15 cellular contexts compared by ENCODE assay signal in genomic region chr2:108633379-108633778, GRCh38.
DNase-seq lines count a peak whose midpoint lies in the region; ATAC-seq and TF ChIP-seq lines count a peak whose summit lies in the region.
"Had no signal": no experiment of that assay in that cellular context is flagged by ENCODE, and none has a peak within 500 bp of the region (broad histone marks: within the 10 kb centered on the region; RNA-seq: fewer than 3 reads in every experiment).

No MANE protein-coding gene starts in this region.

- H3K27ac Mint-ChIP-seq in activated naive CD4-positive, alpha-beta T cell treated with anti-CD3 and anti-CD28 coated beads, Interleukin-2, amount 50 U/mL, for 24 hours, result peak overlapping the region; percentile 14
- H3K27ac Mint-ChIP-seq in activated naive CD4-positive, alpha-beta T cell treated with anti-CD3 and anti-CD28 coated beads for 36 hours, result no peak overlapping the region
- H3K27ac Mint-ChIP-seq in WTC11, result no peak overlapping the region

- POLR2A ChIA-PET in OCI-LY7 (lab: Charles Lee) (interaction anchor here (0.8 to 19.3 kb wide), 6 partner anchors 9 to 27 kb away, joined by 3 to 356 read pairs (median 10); no protein-coding TSS in a partner anchor), WTC11 (lab: Charles Lee) (no interaction called here)

- no peak overlapping the region for H3K4me3 ChIP-seq in OCI-LY7 (ENCODE audit: low read depth, low read length, poor library complexity, severe bottlenecking)
- H3K4me3 ChIP-seq in hepatocyte, result no peak overlapping the region
- no peak overlapping the region for H3K4me3 ChIP-seq in upper lobe of right lung
- no peak overlapping the region for H3K4me3 ChIP-seq in left ventricle myocardium inferior

- H2AFZ ChIP-seq in OCI-LY7 (ENCODE audit: low read length), result no peak overlapping the region
- no peak overlapping the region for H2AFZ ChIP-seq in hepatocyte

- H3K36me3 Mint-ChIP-seq in activated naive CD4-positive, alpha-beta T cell treated with anti-CD3 and anti-CD28 coated beads, Interleukin-2, amount 50 U/mL, for 24 hours, result peaks cover 1% of the 10 kb centered on the region
- no peaks in the 10 kb centered on the region for H3K36me3 Mint-ChIP-seq in activated naive CD4-positive, alpha-beta T cell treated with anti-CD3 and anti-CD28 coated beads for 36 hours (ENCODE audit: low read depth)
- no peaks in the 10 kb centered on the region for H3K36me3 Mint-ChIP-seq in WTC11

- H3K27ac ChIP-seq in OCI-LY7 (ENCODE audit: low read depth, low read length, poor library complexity, severe bottlenecking) (no peak overlapping the region), hepatocyte (peak overlapping the region; percentile 74), upper lobe of right lung (peak overlapping the region; percentile 74), left ventricle myocardium inferior (replicated peaks) (no peak overlapping the region)

- H3K9me3 ChIP-seq in OCI-LY7 (ENCODE audit: low read length) (no peaks in the 10 kb centered on the region), hepatocyte (ENCODE audit: low read depth) (no peaks in the 10 kb centered on the region), upper lobe of right lung (no peaks in the 10 kb centered on the region), left ventricle myocardium inferior (replicated peaks) (no peaks in the 10 kb centered on the region)

- H3K4me2 ChIP-seq in OCI-LY7 (ENCODE audit: low read length) (peak overlapping the region; percentile 65), hepatocyte (peak overlapping the region; percentile 59)

- intact Hi-C loops in activated naive CD4-positive, alpha-beta T cell treated with anti-CD3 and anti-CD28 coated beads for 36 hours (cut with micrococcal nuclease), result no loop called here
- intact Hi-C loops in OCI-LY7 (cut with micrococcal nuclease; ENCODE audit: unreplicated experiment) (no loop called here), upper lobe of right lung (cut with DNase I) (no loop called here), left ventricle myocardium inferior (cut with micrococcal nuclease) (no loop called here)

- no peak for TF ChIP-seq CTCF in OCI-LY7 (conservative IDR thresholded peaks at IDR 0.05; ENCODE audit: low read length)
- no peak for TF ChIP-seq CTCF in hepatocyte (IDR thresholded peaks at IDR 0.05; ENCODE audit: poor library complexity)
- no peak for TF ChIP-seq CTCF in upper lobe of right lung (IDR thresholded peaks at IDR 0.05)
- no peak for TF ChIP-seq CTCF in WTC11 (IDR thresholded peaks at IDR 0.05)
- no peak for TF ChIP-seq CTCF in left ventricle myocardium inferior (IDR thresholded peaks at IDR 0.05; ENCODE audit: borderline replicate concordance)

- H4K20me1 ChIP-seq in OCI-LY7 (ENCODE audit: insufficient read depth, low read length) (no peaks in the 10 kb centered on the region), hepatocyte (ENCODE audit: insufficient read depth, poor library complexity, severe bottlenecking) (peaks cover 30% of the 10 kb centered on the region)

- H3K4me1 ChIP-seq in OCI-LY7 (ENCODE audit: insufficient read depth, low read length, poor library complexity, severe bottlenecking) (peaks cover 83% of the 10 kb centered on the region), hepatocyte (ENCODE audit: insufficient read depth) (peaks cover 61% of the 10 kb centered on the region), upper lobe of right lung (peaks cover 79% of the 10 kb centered on the region), left ventricle myocardium inferior (peaks cover 73% of the 10 kb centered on the region)

- CTCF ChIA-PET in activated naive CD4-positive, alpha-beta T cell treated with anti-CD3 and anti-CD28 coated beads for 36 hours (lab: Charles Lee), result interaction anchor here (5.0 to 6.3 kb wide), 4 partner anchors 10 to 38 kb away, joined by 57 to 147 read pairs (median 92); no protein-coding TSS in a partner anchor
- CTCF ChIA-PET in OCI-LY7 (lab: Charles Lee; ENCODE audit: unreplicated experiment) (interaction anchor here (0.5 to 4.6 kb wide), 5 partner anchors 9 to 233 kb away, joined by 3 to 48 read pairs (median 8); no protein-coding TSS in a partner anchor), WTC11 (lab: Charles Lee) (interaction anchor here (0.9 to 5.3 kb wide), 3 partner anchors 13 to 28 kb away, joined by 4 to 61 read pairs (median 6); no protein-coding TSS in a partner anchor)

- H3K4me1 Mint-ChIP-seq in activated naive CD4-positive, alpha-beta T cell treated with anti-CD3 and anti-CD28 coated beads, Interleukin-2, amount 50 U/mL, for 24 hours, result peaks cover 64% of the 10 kb centered on the region
- H3K4me1 Mint-ChIP-seq in activated naive CD4-positive, alpha-beta T cell treated with anti-CD3 and anti-CD28 coated beads for 36 hours (ENCODE audit: low read depth), result peaks cover 66% of the 10 kb centered on the region
- peaks cover 38% of the 10 kb centered on the region for H3K4me1 Mint-ChIP-seq in WTC11

- WGBS in hepatocyte (ENCODE audit: low lambda C conversion rate, missing lambda C conversion rate), result 51% methylated on average over 3 of the region's 3 CpGs

- H3K27me3 Mint-ChIP-seq in activated naive CD4-positive, alpha-beta T cell treated with anti-CD3 and anti-CD28 coated beads, Interleukin-2, amount 50 U/mL, for 24 hours, result no peaks in the 10 kb centered on the region
- H3K27me3 Mint-ChIP-seq in activated naive CD4-positive, alpha-beta T cell treated with anti-CD3 and anti-CD28 coated beads for 36 hours (ENCODE audit: low read depth), result no peaks in the 10 kb centered on the region
- H3K27me3 Mint-ChIP-seq in WTC11 (ENCODE audit: low read depth), result no peaks in the 10 kb centered on the region

- no peaks in the 10 kb centered on the region for H3K27me3 ChIP-seq in hepatocyte
- H3K27me3 ChIP-seq in upper lobe of right lung, result no peaks in the 10 kb centered on the region
- no peaks in the 10 kb centered on the region for H3K27me3 ChIP-seq in left ventricle myocardium inferior (ENCODE audit: low read depth)

- ATAC-seq in upper lobe of right lung (no peak), WTC11 (no peak)
- ATAC-seq: activated naive CD4-positive, alpha-beta T cell treated with anti-CD3 and anti-CD28 coated beads, Interleukin-2, amount 50 U/mL, for 72 hours; left lobe of liver; Right ventricle myocardium inferior had no signal

- no peak overlapping the region for H3K4me3 Mint-ChIP-seq in activated naive CD4-positive, alpha-beta T cell treated with anti-CD3 and anti-CD28 coated beads, Interleukin-2, amount 50 U/mL, for 24 hours
- no peak overlapping the region for H3K4me3 Mint-ChIP-seq in activated naive CD4-positive, alpha-beta T cell treated with anti-CD3 and anti-CD28 coated beads for 36 hours
- H3K4me3 Mint-ChIP-seq in WTC11, result no peak overlapping the region

- DNase-seq in activated naive CD4-positive, alpha-beta T cell treated with anti-CD3 and anti-CD28 coated beads for 36 hours, result no peak
- DNase-seq in OCI-LY7 (ENCODE audit: low spot score) (peak; percentile 6), hepatocyte (ENCODE audit: low spot score) (no peak), upper lobe of right lung (no peak), amygdala (lab: John Stamatoyannopoulos, UW) (no peak), WTC11 (ENCODE audit: low spot score) (no peak), left ventricle myocardium inferior (no peak)
- DNase-seq: effector CD4-positive, alpha-beta T cell; Kasumi-1; NCI-H2107; T-helper 2 cell had no signal

- no peaks in the 10 kb centered on the region for H3K9me2 ChIP-seq in OCI-LY7 (ENCODE audit: insufficient read depth, low read length)
- no peaks in the 10 kb centered on the region for H3K9me2 ChIP-seq in hepatocyte (replicated peaks; ENCODE audit: insufficient read depth)

- BruUV-seq in OCI-LY7 (replicated peaks; lab: Mats Ljungman, UMichigan), result no TSS peak

- H3K36me3 ChIP-seq in OCI-LY7 (ENCODE audit: insufficient read depth, low read length), result peaks cover 15% of the 10 kb centered on the region
- no peaks in the 10 kb centered on the region for H3K36me3 ChIP-seq in hepatocyte (replicated peaks; ENCODE audit: insufficient read depth, low read depth)
- H3K36me3 ChIP-seq in upper lobe of right lung, result no peaks in the 10 kb centered on the region
- no peaks in the 10 kb centered on the region for H3K36me3 ChIP-seq in left ventricle myocardium inferior

- peaks cover 76% of the 10 kb centered on the region for H3K79me2 ChIP-seq in OCI-LY7 (ENCODE audit: insufficient read depth, low read depth, low read length)
- H3K79me2 ChIP-seq in hepatocyte, result peaks cover 84% of the 10 kb centered on the region

- no peaks in the 10 kb centered on the region for H3K9me3 Mint-ChIP-seq in activated naive CD4-positive, alpha-beta T cell treated with anti-CD3 and anti-CD28 coated beads, Interleukin-2, amount 50 U/mL, for 24 hours
- H3K9me3 Mint-ChIP-seq in activated naive CD4-positive, alpha-beta T cell treated with anti-CD3 and anti-CD28 coated beads for 36 hours, result no peaks in the 10 kb centered on the region
- H3K9me3 Mint-ChIP-seq in WTC11, result no peaks in the 10 kb centered on the region
- H3K9me3 Mint-ChIP-seq: activated naive CD4-positive, alpha-beta T cell treated with anti-CD3 and anti-CD28 coated beads, Interleukin-2, amount 50 U/mL, for 72 hours had no signal

TF ChIP-seq in WTC11, 78 proteins besides CTCF, POLR2A, EP300 and RAD21:
- TF ChIP-seq EMX1 (CRISPR knock-in tag; IDR thresholded peaks at IDR 0.05), result no peak

Comparison
In these comparisons a context has a peak if more than half of its experiments do, and no peak if none do; other contexts are left out.
1. H3K27ac ChIP-seq: peak in hepatocyte (single experiment) and upper lobe of right lung (single experiment); none in OCI-LY7 (single experiment) and left ventricle myocardium inferior (single experiment).